In genomic region chr6:32819729-32820128, GRCh38 we compare ENCODE assay signal across 1 cellular context.
A peak's percentile ranks its signal among the peaks of the same experiment; 100 is the strongest.
TF ChIP-seq lines count a peak whose summit lies in the region.

No MANE protein-coding gene starts in this region.

TF ChIP-seq in HCT116, 20 proteins besides CTCF, POLR2A, EP300 and RAD21 (continued from another document):
- peak; percentile 23; the same call in 1 of the 2 replicates for TF ChIP-seq MAX (IDR thresholded peaks at IDR 0.05)
- TF ChIP-seq CBX3 (IDR thresholded peaks at IDR 0.05; ENCODE audit: low read depth) = no peak
TF ChIP-seq in HCT116: peak in this region for 3.
